Comparison of ENCODE assay signal across 21 cellular contexts in the genomic region with DNA sequence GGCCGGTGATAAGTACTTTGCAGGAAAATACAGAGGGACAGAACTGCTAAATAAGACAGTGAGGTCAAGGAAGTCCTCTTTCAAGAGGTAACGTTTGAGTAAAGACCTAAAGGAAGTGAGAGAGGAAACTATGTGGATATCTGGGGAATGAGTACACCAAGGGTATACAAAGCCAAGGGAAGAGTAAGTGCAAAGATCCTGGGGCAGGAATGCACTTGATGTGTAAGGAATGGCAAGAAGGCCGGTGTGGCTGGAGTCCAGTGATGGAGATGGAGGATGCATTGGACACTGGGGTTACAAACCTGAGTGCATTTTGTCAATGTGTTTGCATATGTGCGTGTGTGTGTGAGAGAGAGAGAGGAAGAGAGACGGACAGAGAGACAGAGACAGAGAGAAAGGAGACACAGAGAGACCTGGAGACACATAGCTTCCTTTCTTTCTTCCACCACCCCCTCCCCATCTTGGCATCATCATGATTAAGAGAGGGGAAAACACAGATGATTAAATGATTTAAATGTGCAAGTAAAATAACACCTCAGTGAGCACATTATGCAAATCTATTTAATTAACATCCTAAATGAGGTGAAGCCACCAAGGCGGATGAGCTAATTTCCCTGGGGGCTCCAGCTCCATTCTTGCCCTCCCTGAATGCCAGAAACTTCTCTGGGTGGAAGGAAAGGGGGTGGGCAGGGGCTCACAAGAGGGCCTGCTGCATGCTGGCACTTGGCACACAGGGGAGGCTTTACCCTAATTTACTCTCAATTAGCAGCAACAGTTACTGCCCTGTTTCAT. TPM values are rescaled to one million over a fixed set of nuclear protein-coding genes. Genes with fewer than 3 reads are reported as not detected.
DNase-seq lines count a peak whose midpoint lies in the region; ATAC-seq, FAIRE-seq and TF ChIP-seq lines count a peak whose summit lies in the region.
"Had no signal": no experiment of that assay in that cellular context is flagged by ENCODE, and none has a peak within 500 bp of the region (broad histone marks: within the 10 kb centered on the region; RNA-seq: fewer than 3 reads in every experiment).

No MANE protein-coding gene starts in this region.

- FAIRE-seq in frontal cortex (lab: Jason Lieb, UNC) = no peak
- FAIRE-seq: H54 had no signal

- no peak for ATAC-seq in right cardiac atrium
- ATAC-seq in RWPE2 (ENCODE audit: low read depth) = no peak
- no peak for ATAC-seq in HG02870 (IDR thresholded peaks at IDR 0.05; ENCODE audit: unreplicated experiment)
- ATAC-seq: activated CD8-positive, alpha-beta T cell treated with anti-CD3 and anti-CD28 coated beads for 36 hours; activated T-cell treated with anti-CD3 and anti-CD28 coated beads, Interleukin-2, amount 50 U/mL, for 4 hours; CD8-positive, alpha-beta T cell had no signal

- H3K27ac ChIP-seq in right cardiac atrium (ENCODE audit: low read length) = peak overlapping the region; percentile 53
- peak overlapping the region in 1 of 2 donors; percentile 61 for H3K27ac ChIP-seq in right atrium auricular region
- peak overlapping the region; percentile 74 for H3K27ac ChIP-seq in RWPE2 (ENCODE audit: poor library complexity, severe bottlenecking)
- H3K27ac ChIP-seq in tibial artery = peak overlapping the region; percentile 83 to 88
- H3K27ac ChIP-seq: esophagus muscularis mucosa had no signal

- H3K4me3 ChIP-seq in right cardiac atrium (ENCODE audit: low read length) = no peak overlapping the region
- no peak overlapping the region for H3K4me3 ChIP-seq in right atrium auricular region
- H3K4me3 ChIP-seq in RWPE2 (ENCODE audit: severe bottlenecking) = no peak overlapping the region
- H3K4me3 ChIP-seq in tibial artery = no peak overlapping the region
- H3K4me3 ChIP-seq: esophagus muscularis mucosa, upper lobe of left lung had no signal

- no peaks in the 10 kb centered on the region for H3K27me3 ChIP-seq in right cardiac atrium (ENCODE audit: control insufficient read depth, insufficient read depth)
- H3K27me3 ChIP-seq in right atrium auricular region = no peaks in the 10 kb centered on the region
- H3K27me3 ChIP-seq in RWPE2 (ENCODE audit: insufficient read depth, poor library complexity, severe bottlenecking) = no peaks in the 10 kb centered on the region
- H3K27me3 ChIP-seq in tibial artery = no peaks in the 10 kb centered on the region
- H3K27me3 ChIP-seq: upper lobe of left lung had no signal

- H3K9me3 ChIP-seq in right cardiac atrium (ENCODE audit: control insufficient read depth, low read length) = no peaks in the 10 kb centered on the region
- H3K9me3 ChIP-seq in right atrium auricular region = no peaks in the 10 kb centered on the region
- H3K9me3 ChIP-seq in RWPE2 (ENCODE audit: severe bottlenecking) = no peaks in the 10 kb centered on the region
- no peaks in the 10 kb centered on the region for H3K9me3 ChIP-seq in tibial artery
- H3K9me3 ChIP-seq: esophagus muscularis mucosa, upper lobe of left lung had no signal

- 84% methylated on average over 6 of the region's 6 CpGs for WGBS in right cardiac atrium

- TF ChIP-seq CTCF in right atrium auricular region (IDR thresholded peaks at IDR 0.05) (no peak), RWPE2 (IDR thresholded peaks at IDR 0.05; ENCODE audit: poor library complexity, severe bottlenecking) (no peak), tibial artery (IDR thresholded peaks at IDR 0.05) (no peak)

- H3K36me3 ChIP-seq in right atrium auricular region (no peaks in the 10 kb centered on the region), RWPE2 (ENCODE audit: low read depth) (no peaks in the 10 kb centered on the region), tibial artery (no peaks in the 10 kb centered on the region)
- H3K36me3 ChIP-seq: esophagus muscularis mucosa, upper lobe of left lung had no signal

- DNase-seq in right cardiac atrium (no peak), right atrium auricular region (ENCODE audit: low spot score) (no peak), RWPE2 (ENCODE audit: low spot score) (peak; percentile 54), iPS-NIHi11 (ENCODE audit: low spot score) (peak; percentile 7), tibial artery (no peak), SIG-M5 treated with dmso at 0.1 percent for 504 hours (lab: John Stamatoyannopoulos, UW; ENCODE audit: unreplicated experiment) (no peak), frontal cortex (ENCODE audit: low spot score in 2 of 2) (no peak)
- DNase-seq: activated CD8-positive, alpha-beta T cell treated with anti-CD3 and anti-CD28 coated beads for 36 hours; activated naive CD8-positive, alpha-beta T cell treated with anti-CD3 and anti-CD28 coated beads for 36 hours; activated T-cell treated with anti-CD3 and anti-CD28 coated beads, Interleukin-2, amount 50 U/mL, for 4 hours; CD8-positive, alpha-beta T cell; kidney glomerular epithelial cell; NCI-H1105; NCI-H524; retina; SHP77; stimulated activated naive CD4-positive, alpha-beta T cell had no signal

- intact Hi-C loops in right cardiac atrium (cut with DNase I) (no loop called here), tibial artery (cut with DNase I; ENCODE audit: low total_unique reads) (no loop called here)

- peaks cover 15% of the 10 kb centered on the region for H3K4me1 ChIP-seq in right cardiac atrium (ENCODE audit: control insufficient read depth, insufficient read depth, low read length)
- H3K4me1 ChIP-seq in right atrium auricular region = peaks cover 0 to 26% of the 10 kb centered on the region in 2 donors
- peaks cover 39% of the 10 kb centered on the region for H3K4me1 ChIP-seq in RWPE2 (ENCODE audit: insufficient read depth, poor library complexity, severe bottlenecking)
- H3K4me1 ChIP-seq in tibial artery = peaks cover 0 to 31% (median 22%) of the 10 kb centered on the region in 4 donors

RNA-seq across cellular contexts. Expression of gene TGM2, which starts 32.3 kb away (rescaled TPM):
- total RNA-seq in right cardiac atrium (1,000 to 10,000 TPM in 3 of 4 donors, 100 to 1,000 TPM in 1; 963 to 1,731 (median 1,257) TPM), right atrium auricular region (1,000 to 10,000 TPM in 1 of 2 donors, 100 to 1,000 TPM in 1; 680 to 1,303 TPM), frontal cortex (3.3 TPM)
- 447 TPM for polyA plus RNA-seq in right cardiac atrium
- total RNA-seq: activated CD8-positive, alpha-beta T cell treated with anti-CD3 and anti-CD28 coated beads for 36 hours; activated naive CD8-positive, alpha-beta T cell treated with anti-CD3 and anti-CD28 coated beads for 36 hours; CD8-positive, alpha-beta T cell had no signal

Comparison
In these comparisons a context has a peak if more than half of its experiments do, and no peak if none do; other contexts are left out.
1. DNase-seq: peak in RWPE2 (single experiment) and iPS-NIHi11 (single experiment); none in right cardiac atrium (0 of 3), right atrium auricular region (single experiment), tibial artery (0 of 2), SIG-M5 treated with dmso at 0.1 percent for 504 hours (single experiment) and frontal cortex (0 of 2).
2. RNA of gene TGM2, which starts 32.3 kb away (total RNA-seq): 680 to 1,303 TPM in right atrium auricular region and 963 to 1,731 TPM in right cardiac atrium; 3.3 TPM in frontal cortex (single experiment); every median in the first group is over 100 times any median in the second.